10 cellular contexts compared by ENCODE assay signal in genomic region chr1:208158640-208159541, GRCh38.
DNase-seq lines count a peak whose midpoint lies in the region; TF ChIP-seq lines count a peak whose summit lies in the region.
"Had no signal": no experiment of that assay in that cellular context is flagged by ENCODE, and none has a peak within 500 bp of the region (broad histone marks: within the 10 kb centered on the region; RNA-seq: fewer than 3 reads in every experiment).

No MANE protein-coding gene starts in this region.

- no peak overlapping the region for H3K4me3 Mint-ChIP-seq in activated T-helper 2 cell treated with anti-CD3 and anti-CD28 coated beads, Interferon-gamma antibody, Interleukin-2, Interleukin-4, amounts not matched to agents 10 μg/mL and 5 μg/mL and 100 μg/mL, durations not matched to agents 14 hours and 24 hours and 36 hours (ENCODE audit: low read depth)

- peak overlapping the region; percentile 4 to 8 for H3K27ac ChIP-seq in liver (ENCODE audit: low read depth in 1 of 2, low read length in 2 of 2)
- peak overlapping the region; percentile 77 for H3K27ac ChIP-seq in stomach smooth muscle (ENCODE audit: low read length)
- no peak overlapping the region for H3K27ac ChIP-seq in breast epithelium

- H3K36me3 Mint-ChIP-seq in activated T-helper 2 cell treated with anti-CD3 and anti-CD28 coated beads, Interferon-gamma antibody, Interleukin-2, Interleukin-4, amounts not matched to agents 10 μg/mL and 5 μg/mL and 100 μg/mL, durations not matched to agents 14 hours and 24 hours and 36 hours (ENCODE audit: low read depth), result no peaks in the 10 kb centered on the region

- no peak for TF ChIP-seq CTCF in liver (IDR thresholded peaks at IDR 0.05; ENCODE audit: low read depth, low read length, missing input control)
- TF ChIP-seq CTCF in breast epithelium (IDR thresholded peaks at IDR 0.05), result no peak

- H3K36me3 ChIP-seq in liver (ENCODE audit: control insufficient read depth in 4 of 4, insufficient read depth in 3 of 4, low read depth in 1 of 4, low read length in 3 of 4) (no peaks in the 10 kb centered on the region), stomach smooth muscle (ENCODE audit: control insufficient read depth in 2 of 2, insufficient read depth in 2 of 2, low read length in 2 of 2) (no peaks in the 10 kb centered on the region), breast epithelium (no peaks in the 10 kb centered on the region)

- intact Hi-C loops in activated T-helper 2 cell treated with anti-CD3 and anti-CD28 coated beads, Interferon-gamma antibody, Interleukin-2, Interleukin-4, amounts not matched to agents 10 μg/mL and 5 μg/mL and 100 μg/mL, durations not matched to agents 14 hours and 24 hours and 36 hours (cut with micrococcal nuclease), result no loop called here
- intact Hi-C loops in breast epithelium (cut with DNase I; ENCODE audit: low total_unique reads), result no loop called here

- no peak overlapping the region for H3K4me3 ChIP-seq in liver (ENCODE audit: low read depth in 1 of 3, low read length in 3 of 3)
- H3K4me3 ChIP-seq in stomach smooth muscle (ENCODE audit: low read length in 2 of 2), result no peak overlapping the region
- H3K4me3 ChIP-seq in breast epithelium, result no peak overlapping the region

- H3K4me1 ChIP-seq in liver (ENCODE audit: control insufficient read depth in 4 of 4, insufficient read depth in 4 of 4, low read length in 3 of 4) (peaks cover 14 to 23% (median 20%) of the 10 kb centered on the region in 4 donors), stomach smooth muscle (ENCODE audit: control insufficient read depth, insufficient read depth, low read length) (peaks cover 77% of the 10 kb centered on the region), breast epithelium (no peaks in the 10 kb centered on the region)

- peak; percentile 17 to 22 for TF ChIP-seq RAD21 in liver (IDR thresholded peaks at IDR 0.05)

- DNase-seq in NCI-H146 (lab: John Stamatoyannopoulos, UW) (peak; percentile 40), NCI-H146 treated with DMSO at 0.1 percent for 48 hours (lab: John Stamatoyannopoulos, UW; ENCODE audit: unreplicated experiment) (no peak), amniotic epithelial cell (ENCODE audit: low read depth) (peak; percentile 40), breast epithelium (ENCODE audit: low spot score in 2 of 2) (no peak)
- DNase-seq in activated T-helper 2 cell treated with anti-CD3 and anti-CD28 coated beads, Interferon-gamma antibody, Interleukin-2, Interleukin-4, amounts not matched to agents 10 μg/mL and 5 μg/mL and 100 μg/mL, durations not matched to agents 14 hours and 24 hours and 36 hours (ENCODE audit: low spot score), result no peak
- DNase-seq in activated CD8-positive, alpha-beta memory T cell treated with anti-CD3 and anti-CD28 coated beads, Interleukin-2, amount 50 U/mL, for 4 hours, result no peak
- DNase-seq: occipital lobe, SW 1271 had no signal

- H3K27me3 Mint-ChIP-seq in activated T-helper 2 cell treated with anti-CD3 and anti-CD28 coated beads, Interferon-gamma antibody, Interleukin-2, Interleukin-4, amounts not matched to agents 10 μg/mL and 5 μg/mL and 100 μg/mL, durations not matched to agents 14 hours and 24 hours and 36 hours (ENCODE audit: low read depth), result peaks cover 27% of the 10 kb centered on the region

- no peaks in the 10 kb centered on the region for H3K4me1 Mint-ChIP-seq in activated T-helper 2 cell treated with anti-CD3 and anti-CD28 coated beads, Interferon-gamma antibody, Interleukin-2, Interleukin-4, amounts not matched to agents 10 μg/mL and 5 μg/mL and 100 μg/mL, durations not matched to agents 14 hours and 24 hours and 36 hours (ENCODE audit: low read depth)

- H3K9ac ChIP-seq in liver (ENCODE audit: low read depth in 1 of 2, low read length in 2 of 2), result no peak overlapping the region
- peak overlapping the region in 1 of 2 donors; percentile 13 for H3K9ac ChIP-seq in stomach smooth muscle (ENCODE audit: low read length in 2 of 2)

- WGBS in liver, result 50% methylated on average over 8 of the region's 8 CpGs

- no peak for TF ChIP-seq POLR2A in breast epithelium (IDR thresholded peaks at IDR 0.05)

- H3K27ac Mint-ChIP-seq in activated T-helper 2 cell treated with anti-CD3 and anti-CD28 coated beads, Interferon-gamma antibody, Interleukin-2, Interleukin-4, amounts not matched to agents 10 μg/mL and 5 μg/mL and 100 μg/mL, durations not matched to agents 14 hours and 24 hours and 36 hours, result no peak overlapping the region

- H3K27me3 ChIP-seq in liver (ENCODE audit: control insufficient read depth in 4 of 4, insufficient read depth in 4 of 4, low read length in 3 of 4) (no peaks in the 10 kb centered on the region), stomach smooth muscle (ENCODE audit: control insufficient read depth in 1 of 2, insufficient read depth in 2 of 2, low read length in 2 of 2) (no peaks in the 10 kb centered on the region), breast epithelium (no peaks in the 10 kb centered on the region)

- H3K9me3 Mint-ChIP-seq in activated T-helper 2 cell treated with anti-CD3 and anti-CD28 coated beads, Interferon-gamma antibody, Interleukin-2, Interleukin-4, amounts not matched to agents 10 μg/mL and 5 μg/mL and 100 μg/mL, durations not matched to agents 14 hours and 24 hours and 36 hours, result no peaks in the 10 kb centered on the region

- H3K9me3 ChIP-seq in liver (ENCODE audit: control insufficient read depth in 4 of 4, low read length in 3 of 4) (no peaks in the 10 kb centered on the region), stomach smooth muscle (ENCODE audit: control insufficient read depth in 2 of 2, low read length in 2 of 2) (no peaks in the 10 kb centered on the region), breast epithelium (no peaks in the 10 kb centered on the region)

TF ChIP-seq in liver, 16 proteins besides CTCF, POLR2A, EP300 and RAD21:
- TF ChIP-seq HNF4A (conservative IDR thresholded peaks at IDR 0.05), result peak; percentile 66 to 81
- peak; percentile 36 for TF ChIP-seq REST (IDR thresholded peaks at IDR 0.05)
- TF ChIP-seq FOXA1 (IDR thresholded peaks at IDR 0.05), result no peak
- TF ChIP-seq NR2F2 (IDR thresholded peaks at IDR 0.05), result peak; percentile 48
- TF ChIP-seq HNF4G (IDR thresholded peaks at IDR 0.05), result peak; percentile 57
- TF ChIP-seq RXRA (IDR thresholded peaks at IDR 0.05), result peak; percentile 38 to 57
- TF ChIP-seq EGR1 (IDR thresholded peaks at IDR 0.05; ENCODE audit: low read depth in 2 of 2), result no peak
- TF ChIP-seq ZBTB33 (IDR thresholded peaks at IDR 0.05), result no peak
- no peak for TF ChIP-seq GABPA (IDR thresholded peaks at IDR 0.05 in 1 of 2, conservative IDR thresholded peaks at IDR 0.05 in 1 of 2)
- peak; percentile 53 for TF ChIP-seq SP1 (IDR thresholded peaks at IDR 0.05)
- TF ChIP-seq FOXA2 (IDR thresholded peaks at IDR 0.05), result no peak
- TF ChIP-seq ATF3 (IDR thresholded peaks at IDR 0.05), result no peak
- TF ChIP-seq YY1 (IDR thresholded peaks at IDR 0.05), result peak; percentile 57
- TF ChIP-seq MAX (IDR thresholded peaks at IDR 0.05), result no peak
- peak in 1 of 2 donors; percentile 41 for TF ChIP-seq JUND (IDR thresholded peaks at IDR 0.05)
- no peak for TF ChIP-seq TAF1 (conservative IDR thresholded peaks at IDR 0.05)
TF ChIP-seq in liver: peak in this region for 8.

Comparison
In these comparisons a context has a peak if more than half of its experiments do, and no peak if none do; other contexts are left out.
1. DNase-seq: peak in NCI-H146 (single experiment) and amniotic epithelial cell (single experiment); none in NCI-H146 treated with DMSO at 0.1 percent for 48 hours (single experiment), activated T-helper 2 cell treated with anti-CD3 and anti-CD28 coated beads, Interferon-gamma antibody, Interleukin-2, Interleukin-4, amounts not matched to agents 10 μg/mL and 5 μg/mL and 100 μg/mL, durations not matched to agents 14 hours and 24 hours and 36 hours (single experiment), breast epithelium (0 of 2) and activated CD8-positive, alpha-beta memory T cell treated with anti-CD3 and anti-CD28 coated beads, Interleukin-2, amount 50 U/mL, for 4 hours (single experiment).
2. H3K27ac ChIP-seq: peak in liver (2 of 2) and stomach smooth muscle (single experiment); none in breast epithelium (0 of 2).